ENCODE assay signal across 1 cellular context in the genomic region with DNA sequence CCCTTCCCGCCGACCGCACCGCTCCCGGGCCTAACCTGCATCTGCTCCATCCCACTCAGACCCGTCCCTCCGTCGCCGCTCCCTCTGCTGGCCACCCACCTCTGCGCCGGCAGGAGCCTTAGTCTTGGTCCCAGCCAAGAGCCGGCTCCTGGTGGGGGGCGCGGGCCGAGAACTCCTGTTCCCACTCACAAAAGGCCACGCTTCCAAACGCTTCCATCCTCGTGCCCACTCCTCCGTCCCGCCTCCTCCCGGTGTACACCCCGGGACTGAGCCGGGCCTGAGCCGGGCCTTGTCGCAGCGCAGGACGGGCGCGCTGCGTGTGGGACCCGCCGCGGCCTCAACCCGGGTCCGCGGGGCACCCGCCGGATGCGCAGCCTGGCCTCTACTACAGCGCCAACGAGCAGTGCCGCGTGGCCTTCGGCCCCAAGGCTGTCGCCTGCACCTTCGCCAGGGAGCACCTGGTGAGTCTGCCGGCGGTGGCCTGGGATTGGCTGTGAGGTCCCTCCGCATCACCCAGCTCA.
TF ChIP-seq lines count a peak whose summit lies in the region.

No MANE protein-coding gene starts in this region.

TF ChIP-seq in WTC11, 78 proteins besides CTCF, POLR2A, EP300 and RAD21 (continued from another document):
- TF ChIP-seq, protein P1, sequence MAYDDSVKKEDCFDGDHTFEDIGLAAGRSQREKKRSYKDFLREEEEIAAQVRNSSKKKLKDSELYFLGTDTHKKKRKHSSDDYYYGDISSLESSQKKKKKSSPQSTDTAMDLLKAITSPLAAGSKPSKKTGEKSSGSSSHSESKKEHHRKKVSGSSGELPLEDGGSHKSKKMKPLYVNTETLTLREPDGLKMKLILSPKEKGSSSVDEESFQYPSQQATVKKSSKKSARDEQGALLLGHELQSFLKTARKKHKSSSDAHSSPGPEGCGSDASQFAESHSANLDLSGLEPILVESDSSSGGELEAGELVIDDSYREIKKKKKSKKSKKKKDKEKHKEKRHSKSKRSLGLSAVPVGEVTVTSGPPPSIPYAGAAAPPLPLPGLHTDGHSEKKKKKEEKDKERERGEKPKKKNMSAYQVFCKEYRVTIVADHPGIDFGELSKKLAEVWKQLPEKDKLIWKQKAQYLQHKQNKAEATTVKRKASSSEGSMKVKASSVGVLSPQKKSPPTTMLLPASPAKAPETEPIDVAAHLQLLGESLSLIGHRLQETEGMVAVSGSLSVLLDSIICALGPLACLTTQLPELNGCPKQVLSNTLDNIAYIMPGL (CRISPR knock-in tag; IDR thresholded peaks at IDR 0.05), result peak; percentile 92
- TF ChIP-seq ETV6 (CRISPR knock-in tag; IDR thresholded peaks at IDR 0.05) (no peak; the same call in 1 of the 2 replicates), JUN (CRISPR knock-in tag; IDR thresholded peaks at IDR 0.05) (0 out of 2 replicates have a peak, but pooled peaks have one; percentile 54), TP53 (CRISPR knock-in tag; IDR thresholded peaks at IDR 0.05) (peak; percentile 76; the same call in 1 of the 2 replicates)
- TF ChIP-seq, protein P2, sequence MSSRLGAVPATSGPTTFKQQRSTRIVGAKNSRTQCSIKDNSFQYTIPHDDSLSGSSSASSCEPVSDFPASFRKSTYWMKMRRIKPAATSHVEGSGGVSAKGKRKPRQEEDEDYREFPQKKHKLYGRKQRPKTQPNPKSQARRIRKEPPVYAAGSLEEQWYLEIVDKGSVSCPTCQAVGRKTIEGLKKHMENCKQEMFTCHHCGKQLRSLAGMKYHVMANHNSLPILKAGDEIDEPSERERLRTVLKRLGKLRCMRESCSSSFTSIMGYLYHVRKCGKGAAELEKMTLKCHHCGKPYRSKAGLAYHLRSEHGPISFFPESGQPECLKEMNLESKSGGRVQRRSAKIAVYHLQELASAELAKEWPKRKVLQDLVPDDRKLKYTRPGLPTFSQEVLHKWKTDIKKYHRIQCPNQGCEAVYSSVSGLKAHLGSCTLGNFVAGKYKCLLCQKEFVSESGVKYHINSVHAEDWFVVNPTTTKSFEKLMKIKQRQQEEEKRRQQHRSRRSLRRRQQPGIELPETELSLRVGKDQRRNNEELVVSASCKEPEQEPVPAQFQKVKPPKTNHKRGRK (CRISPR knock-in tag; IDR thresholded peaks at IDR 0.05; ENCODE audit: borderline replicate concordance), result no peak
- TF ChIP-seq, protein P3, sequence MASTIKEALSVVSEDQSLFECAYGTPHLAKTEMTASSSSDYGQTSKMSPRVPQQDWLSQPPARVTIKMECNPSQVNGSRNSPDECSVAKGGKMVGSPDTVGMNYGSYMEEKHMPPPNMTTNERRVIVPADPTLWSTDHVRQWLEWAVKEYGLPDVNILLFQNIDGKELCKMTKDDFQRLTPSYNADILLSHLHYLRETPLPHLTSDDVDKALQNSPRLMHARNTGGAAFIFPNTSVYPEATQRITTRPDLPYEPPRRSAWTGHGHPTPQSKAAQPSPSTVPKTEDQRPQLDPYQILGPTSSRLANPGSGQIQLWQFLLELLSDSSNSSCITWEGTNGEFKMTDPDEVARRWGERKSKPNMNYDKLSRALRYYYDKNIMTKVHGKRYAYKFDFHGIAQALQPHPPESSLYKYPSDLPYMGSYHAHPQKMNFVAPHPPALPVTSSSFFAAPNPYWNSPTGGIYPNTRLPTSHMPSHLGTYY (CRISPR knock-in tag; IDR thresholded peaks at IDR 0.05), result peak; percentile 46; the same call in 1 of the 2 replicates
